In the genomic region with DNA sequence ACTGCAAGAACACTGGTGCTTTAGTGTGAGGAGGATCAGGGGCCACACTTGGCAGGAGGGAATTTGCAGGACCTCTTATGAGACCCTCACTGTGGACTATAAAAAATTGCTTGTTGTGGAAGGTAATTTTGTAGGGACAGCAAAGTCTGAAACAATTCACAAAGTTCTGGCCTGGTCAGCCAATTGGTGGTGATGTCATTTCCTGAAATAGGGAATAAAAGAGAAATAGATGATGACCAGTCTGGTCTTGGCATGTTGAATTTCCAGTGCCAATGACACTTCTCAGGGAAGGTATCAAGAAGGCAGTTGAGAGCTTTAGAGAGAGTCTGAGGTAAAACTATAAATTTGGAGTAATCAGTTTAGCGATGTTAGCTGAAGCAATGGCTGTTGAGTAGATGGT, we compare ENCODE assay signal across 2 cellular contexts.
TF ChIP-seq lines count a peak whose summit lies in the region.

No MANE protein-coding gene starts in this region.

TF ChIP-seq in K562, 482 proteins besides CTCF, POLR2A, EP300 and RAD21 (continued from another document):
- TF ChIP-seq, protein P1, sequence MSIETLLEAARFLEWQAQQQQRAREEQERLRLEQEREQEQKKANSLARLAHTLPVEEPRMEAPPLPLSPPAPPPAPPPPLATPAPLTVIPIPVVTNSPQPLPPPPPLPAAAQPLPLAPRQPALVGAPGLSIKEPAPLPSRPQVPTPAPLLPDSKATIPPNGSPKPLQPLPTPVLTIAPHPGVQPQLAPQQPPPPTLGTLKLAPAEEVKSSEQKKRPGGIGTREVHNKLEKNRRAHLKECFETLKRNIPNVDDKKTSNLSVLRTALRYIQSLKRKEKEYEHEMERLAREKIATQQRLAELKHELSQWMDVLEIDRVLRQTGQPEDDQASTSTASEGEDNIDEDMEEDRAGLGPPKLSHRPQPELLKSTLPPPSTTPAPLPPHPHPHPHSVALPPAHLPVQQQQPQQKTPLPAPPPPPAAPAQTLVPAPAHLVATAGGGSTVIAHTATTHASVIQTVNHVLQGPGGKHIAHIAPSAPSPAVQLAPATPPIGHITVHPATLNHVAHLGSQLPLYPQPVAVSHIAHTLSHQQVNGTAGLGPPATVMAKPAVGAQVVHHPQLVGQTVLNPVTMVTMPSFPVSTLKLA (conservative IDR thresholded peaks at IDR 0.05), result no peak
- TF ChIP-seq ATF7 (IDR thresholded peaks at IDR 0.05) (peak; percentile 14; the same call in 1 of the 2 replicates), OTX1 (CRISPR knock-in tag; IDR thresholded peaks at IDR 0.05) (no peak)

TF ChIP-seq in GM23338, 12 proteins besides CTCF, POLR2A, EP300 and RAD21:
- TF ChIP-seq, protein P2, sequence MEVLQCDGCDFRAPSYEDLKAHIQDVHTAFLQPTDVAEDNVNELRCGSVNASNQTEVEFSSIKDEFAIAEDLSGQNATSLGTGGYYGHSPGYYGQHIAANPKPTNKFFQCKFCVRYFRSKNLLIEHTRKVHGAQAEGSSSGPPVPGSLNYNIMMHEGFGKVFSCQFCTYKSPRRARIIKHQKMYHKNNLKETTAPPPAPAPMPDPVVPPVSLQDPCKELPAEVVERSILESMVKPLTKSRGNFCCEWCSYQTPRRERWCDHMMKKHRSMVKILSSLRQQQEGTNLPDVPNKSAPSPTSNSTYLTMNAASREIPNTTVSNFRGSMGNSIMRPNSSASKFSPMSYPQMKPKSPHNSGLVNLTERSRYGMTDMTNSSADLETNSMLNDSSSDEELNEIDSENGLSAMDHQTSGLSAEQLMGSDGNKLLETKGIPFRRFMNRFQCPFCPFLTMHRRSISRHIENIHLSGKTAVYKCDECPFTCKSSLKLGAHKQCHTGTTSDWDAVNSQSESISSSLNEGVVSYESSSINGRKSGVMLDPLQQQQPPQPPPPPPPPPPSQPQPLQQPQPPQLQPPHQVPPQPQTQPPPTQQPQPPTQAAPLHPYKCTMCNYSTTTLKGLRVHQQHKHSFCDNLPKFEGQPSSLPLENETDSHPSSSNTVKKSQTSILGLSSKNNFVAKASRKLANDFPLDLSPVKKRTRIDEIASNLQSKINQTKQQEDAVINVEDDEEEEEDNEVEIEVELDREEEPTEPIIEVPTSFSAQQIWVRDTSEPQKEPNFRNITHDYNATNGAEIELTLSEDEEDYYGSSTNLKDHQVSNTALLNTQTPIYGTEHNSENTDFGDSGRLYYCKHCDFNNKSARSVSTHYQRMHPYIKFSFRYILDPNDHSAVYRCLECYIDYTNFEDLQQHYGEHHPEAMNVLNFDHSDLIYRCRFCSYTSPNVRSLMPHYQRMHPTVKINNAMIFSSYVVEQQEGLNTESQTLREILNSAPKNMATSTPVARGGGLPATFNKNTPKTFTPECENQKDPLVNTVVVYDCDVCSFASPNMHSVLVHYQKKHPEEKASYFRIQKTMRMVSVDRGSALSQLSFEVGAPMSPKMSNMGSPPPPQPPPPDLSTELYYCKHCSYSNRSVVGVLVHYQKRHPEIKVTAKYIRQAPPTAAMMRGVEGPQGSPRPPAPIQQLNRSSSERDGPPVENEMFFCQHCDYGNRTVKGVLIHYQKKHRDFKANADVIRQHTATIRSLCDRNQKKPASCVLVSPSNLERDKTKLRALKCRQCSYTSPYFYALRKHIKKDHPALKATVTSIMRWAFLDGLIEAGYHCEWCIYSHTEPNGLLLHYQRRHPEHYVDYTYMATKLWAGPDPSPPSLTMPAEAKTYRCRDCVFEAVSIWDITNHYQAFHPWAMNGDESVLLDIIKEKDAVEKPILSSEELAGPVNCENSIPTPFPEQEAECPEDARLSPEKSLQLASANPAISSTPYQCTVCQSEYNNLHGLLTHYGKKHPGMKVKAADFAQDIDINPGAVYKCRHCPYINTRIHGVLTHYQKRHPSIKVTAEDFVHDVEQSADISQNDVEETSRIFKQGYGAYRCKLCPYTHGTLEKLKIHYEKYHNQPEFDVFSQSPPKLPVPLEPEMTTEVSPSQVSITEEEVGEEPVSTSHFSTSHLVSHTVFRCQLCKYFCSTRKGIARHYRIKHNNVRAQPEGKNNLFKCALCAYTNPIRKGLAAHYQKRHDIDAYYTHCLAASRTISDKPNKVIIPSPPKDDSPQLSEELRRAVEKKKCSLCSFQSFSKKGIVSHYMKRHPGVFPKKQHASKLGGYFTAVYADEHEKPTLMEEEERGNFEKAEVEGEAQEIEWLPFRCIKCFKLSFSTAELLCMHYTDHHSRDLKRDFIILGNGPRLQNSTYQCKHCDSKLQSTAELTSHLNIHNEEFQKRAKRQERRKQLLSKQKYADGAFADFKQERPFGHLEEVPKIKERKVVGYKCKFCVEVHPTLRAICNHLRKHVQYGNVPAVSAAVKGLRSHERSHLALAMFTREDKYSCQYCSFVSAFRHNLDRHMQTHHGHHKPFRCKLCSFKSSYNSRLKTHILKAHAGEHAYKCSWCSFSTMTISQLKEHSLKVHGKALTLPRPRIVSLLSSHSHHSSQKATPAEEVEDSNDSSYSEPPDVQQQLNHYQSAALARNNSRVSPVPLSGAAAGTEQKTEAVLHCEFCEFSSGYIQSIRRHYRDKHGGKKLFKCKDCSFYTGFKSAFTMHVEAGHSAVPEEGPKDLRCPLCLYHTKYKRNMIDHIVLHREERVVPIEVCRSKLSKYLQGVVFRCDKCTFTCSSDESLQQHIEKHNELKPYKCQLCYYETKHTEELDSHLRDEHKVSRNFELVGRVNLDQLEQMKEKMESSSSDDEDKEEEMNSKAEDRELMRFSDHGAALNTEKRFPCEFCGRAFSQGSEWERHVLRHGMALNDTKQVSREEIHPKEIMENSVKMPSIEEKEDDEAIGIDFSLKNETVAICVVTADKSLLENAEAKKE (CRISPR knock-in tag; IDR thresholded peaks at IDR 0.05), result no peak
- no peak for TF ChIP-seq EZH2phosphoT487 (IDR thresholded peaks at IDR 0.05; ENCODE audit: unreplicated experiment)
- TF ChIP-seq, protein P3, sequence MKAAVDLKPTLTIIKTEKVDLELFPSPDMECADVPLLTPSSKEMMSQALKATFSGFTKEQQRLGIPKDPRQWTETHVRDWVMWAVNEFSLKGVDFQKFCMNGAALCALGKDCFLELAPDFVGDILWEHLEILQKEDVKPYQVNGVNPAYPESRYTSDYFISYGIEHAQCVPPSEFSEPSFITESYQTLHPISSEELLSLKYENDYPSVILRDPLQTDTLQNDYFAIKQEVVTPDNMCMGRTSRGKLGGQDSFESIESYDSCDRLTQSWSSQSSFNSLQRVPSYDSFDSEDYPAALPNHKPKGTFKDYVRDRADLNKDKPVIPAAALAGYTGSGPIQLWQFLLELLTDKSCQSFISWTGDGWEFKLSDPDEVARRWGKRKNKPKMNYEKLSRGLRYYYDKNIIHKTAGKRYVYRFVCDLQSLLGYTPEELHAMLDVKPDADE (IDR thresholded peaks at IDR 0.05), result no peak
- TF ChIP-seq STAT1 (IDR thresholded peaks at IDR 0.05; ENCODE audit: unreplicated experiment), result no peak
- no peak for TF ChIP-seq POLR2AphosphoS5 (IDR thresholded peaks at IDR 0.05; ENCODE audit: low read depth)
- TF ChIP-seq ZNF331 (CRISPR knock-in tag; IDR thresholded peaks at IDR 0.05; ENCODE audit: low read depth), result no peak
- TF ChIP-seq EZH2 (IDR thresholded peaks at IDR 0.05; ENCODE audit: low read depth, unreplicated experiment), result no peak
- TF ChIP-seq JUNB (IDR thresholded peaks at IDR 0.05; ENCODE audit: unreplicated experiment), result no peak
- no peak for TF ChIP-seq ZNF114 (CRISPR knock-in tag; IDR thresholded peaks at IDR 0.05)
- no peak for TF ChIP-seq CREB1 (CRISPR knock-in tag; IDR thresholded peaks at IDR 0.05; ENCODE audit: low read depth)
- no peak for TF ChIP-seq NANOG (IDR thresholded peaks at IDR 0.05; ENCODE audit: borderline replicate concordance)
- TF ChIP-seq, protein P4, sequence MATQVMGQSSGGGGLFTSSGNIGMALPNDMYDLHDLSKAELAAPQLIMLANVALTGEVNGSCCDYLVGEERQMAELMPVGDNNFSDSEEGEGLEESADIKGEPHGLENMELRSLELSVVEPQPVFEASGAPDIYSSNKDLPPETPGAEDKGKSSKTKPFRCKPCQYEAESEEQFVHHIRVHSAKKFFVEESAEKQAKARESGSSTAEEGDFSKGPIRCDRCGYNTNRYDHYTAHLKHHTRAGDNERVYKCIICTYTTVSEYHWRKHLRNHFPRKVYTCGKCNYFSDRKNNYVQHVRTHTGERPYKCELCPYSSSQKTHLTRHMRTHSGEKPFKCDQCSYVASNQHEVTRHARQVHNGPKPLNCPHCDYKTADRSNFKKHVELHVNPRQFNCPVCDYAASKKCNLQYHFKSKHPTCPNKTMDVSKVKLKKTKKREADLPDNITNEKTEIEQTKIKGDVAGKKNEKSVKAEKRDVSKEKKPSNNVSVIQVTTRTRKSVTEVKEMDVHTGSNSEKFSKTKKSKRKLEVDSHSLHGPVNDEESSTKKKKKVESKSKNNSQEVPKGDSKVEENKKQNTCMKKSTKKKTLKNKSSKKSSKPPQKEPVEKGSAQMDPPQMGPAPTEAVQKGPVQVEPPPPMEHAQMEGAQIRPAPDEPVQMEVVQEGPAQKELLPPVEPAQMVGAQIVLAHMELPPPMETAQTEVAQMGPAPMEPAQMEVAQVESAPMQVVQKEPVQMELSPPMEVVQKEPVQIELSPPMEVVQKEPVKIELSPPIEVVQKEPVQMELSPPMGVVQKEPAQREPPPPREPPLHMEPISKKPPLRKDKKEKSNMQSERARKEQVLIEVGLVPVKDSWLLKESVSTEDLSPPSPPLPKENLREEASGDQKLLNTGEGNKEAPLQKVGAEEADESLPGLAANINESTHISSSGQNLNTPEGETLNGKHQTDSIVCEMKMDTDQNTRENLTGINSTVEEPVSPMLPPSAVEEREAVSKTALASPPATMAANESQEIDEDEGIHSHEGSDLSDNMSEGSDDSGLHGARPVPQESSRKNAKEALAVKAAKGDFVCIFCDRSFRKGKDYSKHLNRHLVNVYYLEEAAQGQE (IDR thresholded peaks at IDR 0.05; ENCODE audit: unreplicated experiment), result no peak
